Comparison of ENCODE assay signal across 8 cellular contexts in genomic region chr5:16736158-16736994, GRCh38.
DNase-seq lines count a peak whose midpoint lies in the region; ATAC-seq, FAIRE-seq and TF ChIP-seq lines count a peak whose summit lies in the region.

No MANE protein-coding gene starts in this region.

- no peak overlapping the region for H2AFZ ChIP-seq in endothelial cell of umbilical vein (ENCODE audit: low read depth, low read length)

- TF ChIP-seq POLR2A in endothelial cell of umbilical vein (IDR thresholded peaks at IDR 0.05; ENCODE audit: low read depth, low read length), result no peak

- peak overlapping the region; percentile 41 for H3K27ac ChIP-seq in endothelial cell of umbilical vein (ENCODE audit: insufficient read depth, low read depth, low read length)

- DNase-seq in H7, result no peak
- DNase-seq in NCI-H748 treated with DMSO at 0.1 percent for 48 hours (lab: John Stamatoyannopoulos, UW), result peak; percentile 100
- DNase-seq in endothelial cell of umbilical vein (ENCODE audit: low read depth, low spot score), result peak; percentile 86
- no peak for DNase-seq in activated CD8-positive, alpha-beta memory T cell treated with anti-CD3 and anti-CD28 coated beads for 24 hours
- DNase-seq in NCI-H226, result no peak

- TF ChIP-seq CTCF in endothelial cell of umbilical vein (IDR thresholded peaks at IDR 0.05; ENCODE audit: extremely low read depth in 1 of 2, insufficient read depth in 1 of 2, low read depth in 1 of 2, low read length in 2 of 2), result no peak

- H3K36me3 ChIP-seq in H7 (replicated peaks; ENCODE audit: control insufficient read depth, insufficient read depth, low read length), result peaks cover 5% of the 10 kb centered on the region
- peaks cover 15% of the 10 kb centered on the region in 2 experiments for H3K36me3 ChIP-seq in endothelial cell of umbilical vein (ENCODE audit: control insufficient read depth in 2 of 2, extremely low read depth in 1 of 2, insufficient read depth in 2 of 2, low read length in 2 of 2)
- H3K36me3 ChIP-seq in mucosa of stomach (ENCODE audit: control insufficient read depth, insufficient read depth, low read length), result no peaks in the 10 kb centered on the region

- no peaks in the 10 kb centered on the region for H4K20me1 ChIP-seq in endothelial cell of umbilical vein (replicated peaks; ENCODE audit: control insufficient read depth, extremely low read depth, insufficient read depth, low read length)

- H3K9me3 ChIP-seq in endothelial cell of umbilical vein (replicated peaks; ENCODE audit: control insufficient read depth, insufficient read depth, low read length), result no peaks in the 10 kb centered on the region
- no peaks in the 10 kb centered on the region for H3K9me3 ChIP-seq in mucosa of stomach (ENCODE audit: control insufficient read depth, low read length)

- H3K4me1 ChIP-seq in endothelial cell of umbilical vein (ENCODE audit: control insufficient read depth, extremely low read depth, insufficient read depth, low read length), result peaks cover 18% of the 10 kb centered on the region
- H3K4me1 ChIP-seq in mucosa of stomach (ENCODE audit: control insufficient read depth, insufficient read depth, low read length), result peaks cover 31% of the 10 kb centered on the region

- FAIRE-seq in endothelial cell of umbilical vein (lab: Jason Lieb, UNC), result peak; percentile 90

- dilution Hi-C loops in endothelial cell of umbilical vein (cut with MboI; ENCODE audit: extremely low pct_ligation_motif_present, low sequenced_read_pairs), result no loop called here

- peak overlapping the region; percentile 20 for H3K4me2 ChIP-seq in endothelial cell of umbilical vein (ENCODE audit: insufficient read depth, low read length)

- CTCF ChIA-PET in endothelial cell of umbilical vein (lab: Charles Lee), result interaction anchor here (0.6 to 1.5 kb wide), 8 partner anchors 8 to 454 kb away, joined by 3 to 5 read pairs (median 3); no protein-coding TSS in a partner anchor

- intact Hi-C loops in endothelial cell of umbilical vein (cut with micrococcal nuclease), result loop anchor here (1.0 to 2.0 kb wide), 2 partner anchors 10 to 46 kb away; no protein-coding TSS in a partner anchor

- peak overlapping the region; percentile 39 for H3K4me3 ChIP-seq in H7 (ENCODE audit: insufficient read depth, low read depth, low read length)
- H3K4me3 ChIP-seq in endothelial cell of umbilical vein (replicated peaks in 1 of 3; ENCODE audit: insufficient read depth in 1 of 3, low read depth in 1 of 3, low read length in 3 of 3), result no peak overlapping the region
- H3K4me3 ChIP-seq in mucosa of stomach (ENCODE audit: low read length), result no peak overlapping the region

- no peak for ATAC-seq in GM19324 (IDR thresholded peaks at IDR 0.05; ENCODE audit: low FRiP score, unreplicated experiment)
- ATAC-seq in GM21529 (IDR thresholded peaks at IDR 0.05; ENCODE audit: unreplicated experiment), result no peak

- H3K27me3 ChIP-seq in H7 (ENCODE audit: control insufficient read depth, insufficient read depth, low read length) (no peaks in the 10 kb centered on the region), endothelial cell of umbilical vein (ENCODE audit: control insufficient read depth in 2 of 2, insufficient read depth in 2 of 2, low read length in 2 of 2) (no peaks in the 10 kb centered on the region), mucosa of stomach (ENCODE audit: control insufficient read depth, insufficient read depth, low read length) (no peaks in the 10 kb centered on the region)

- H3K9me1 ChIP-seq in endothelial cell of umbilical vein (replicated peaks; ENCODE audit: control insufficient read depth, extremely low read depth, insufficient read depth, low read length), result no peaks in the 10 kb centered on the region

- H3K79me2 ChIP-seq in endothelial cell of umbilical vein (ENCODE audit: control insufficient read depth, insufficient read depth, low read length), result peaks cover 28% of the 10 kb centered on the region

- no peak overlapping the region for H3K9ac ChIP-seq in endothelial cell of umbilical vein (replicated peaks; ENCODE audit: extremely low read depth, insufficient read depth, low read length)
- peak overlapping the region; percentile 14 for H3K9ac ChIP-seq in mucosa of stomach (ENCODE audit: low read length)

- POLR2A ChIA-PET in endothelial cell of umbilical vein (lab: Charles Lee), result no interaction called here

- BruUV-seq in endothelial cell of umbilical vein (replicated peaks; lab: Mats Ljungman, UMichigan), result no TSS peak

TF ChIP-seq in endothelial cell of umbilical vein, 7 proteins besides CTCF, POLR2A, EP300 and RAD21:
- TF ChIP-seq MYC (IDR thresholded peaks at IDR 0.05; ENCODE audit: low read depth, low read length), result no peak
- no peak for TF ChIP-seq JUN (IDR thresholded peaks at IDR 0.05; ENCODE audit: borderline replicate concordance, insufficient read depth, insufficient read length, low read depth)
- TF ChIP-seq FOS (IDR thresholded peaks at IDR 0.05; ENCODE audit: borderline replicate concordance, insufficient read depth, low read length), result no peak
- TF ChIP-seq EZH2 (IDR thresholded peaks at IDR 0.05; ENCODE audit: borderline replicate concordance, low read depth, low read length, severe bottlenecking), result no peak
- TF ChIP-seq GATA2 (IDR thresholded peaks at IDR 0.05; ENCODE audit: insufficient read depth, insufficient read length, low read depth, low read length), result no peak
- no peak for TF ChIP-seq MAX (IDR thresholded peaks at IDR 0.05; ENCODE audit: insufficient read depth, insufficient read length)
- no peak for TF ChIP-seq POLR2AphosphoS5 (IDR thresholded peaks at IDR 0.05; ENCODE audit: insufficient read depth, low read depth, low read length)

Comparison
In these comparisons a context has a peak if more than half of its experiments do, and no peak if none do; other contexts are left out.
1. DNase-seq: peak in NCI-H748 treated with DMSO at 0.1 percent for 48 hours (single experiment) and endothelial cell of umbilical vein (single experiment); none in H7 (single experiment), activated CD8-positive, alpha-beta memory T cell treated with anti-CD3 and anti-CD28 coated beads for 24 hours (single experiment) and NCI-H226 (single experiment).